Comparison of ENCODE assay signal across 16 cellular contexts in genomic region chr9:68913054-68913453, GRCh38.
DNase-seq lines count a peak whose midpoint lies in the region; ATAC-seq lines count a peak whose summit lies in the region.
"Had no signal": no experiment of that assay in that cellular context is flagged by ENCODE, and none has a peak within 500 bp of the region (broad histone marks: within the 10 kb centered on the region; RNA-seq: fewer than 3 reads in every experiment).

No MANE protein-coding gene starts in this region.

- no peaks in the 10 kb centered on the region for H3K4me1 ChIP-seq in CD8-positive, alpha-beta memory T cell (ENCODE audit: insufficient read depth, low read length)
- H3K4me1 ChIP-seq: BE2C had no signal

- H3K27ac ChIP-seq in CD8-positive, alpha-beta memory T cell (ENCODE audit: low read depth, low read length), result no peak overlapping the region
- H3K27ac ChIP-seq: KMS-11 had no signal

- H3K27me3 Mint-ChIP-seq in T-helper 2 cell treated with Interferon-gamma antibody and Interleukin-4, amounts not matched to agents 5 μg/mL and 100 μg/mL, for 36 hours (ENCODE audit: low read depth), result no peaks in the 10 kb centered on the region
- peaks cover 1 to 18% of the 10 kb centered on the region in 2 donors for H3K27me3 Mint-ChIP-seq in CD8-positive, alpha-beta memory T cell

- no peak overlapping the region for H3K27ac Mint-ChIP-seq in T-helper 2 cell treated with Interferon-gamma antibody and Interleukin-4, amounts not matched to agents 5 μg/mL and 100 μg/mL, for 36 hours
- H3K27ac Mint-ChIP-seq in CD8-positive, alpha-beta memory T cell, result no peak overlapping the region
- H3K27ac Mint-ChIP-seq: CD4-positive, alpha-beta memory T cell had no signal

- CTCF ChIA-PET in CD8-positive, alpha-beta memory T cell (lab: Charles Lee), result no interaction called here

- DNase-seq in NCI-H2107 treated with DMSO at 0.1 percent for 48 hours (lab: John Stamatoyannopoulos, UW; ENCODE audit: unreplicated experiment) (peak; percentile 6), NCI-H2107 (lab: John Stamatoyannopoulos, UW) (no peak), DMS53 (lab: John Stamatoyannopoulos, UW) (peak; percentile 71), NCI-H526 treated with DMSO at 0.1 percent for 48 hours (lab: John Stamatoyannopoulos, UW) (peak; percentile 61), left colon (no peak), CD1c-positive myeloid dendritic cell (ENCODE audit: extremely low spot score) (no peak)
- no peak for DNase-seq in T-helper 2 cell treated with Interferon-gamma antibody and Interleukin-4, amounts not matched to agents 5 μg/mL and 100 μg/mL, for 36 hours (ENCODE audit: low spot score)
- DNase-seq in CD8-positive, alpha-beta memory T cell, result no peak
- DNase-seq: 8988T; BE2C; CD4-positive, alpha-beta memory T cell; NCI-H1105; NCI-H1694; NCI-H524 treated with DMSO at 0.1 percent for 48 hours; SW 1271 had no signal

- no peak overlapping the region for H3K4me3 Mint-ChIP-seq in T-helper 2 cell treated with Interferon-gamma antibody and Interleukin-4, amounts not matched to agents 5 μg/mL and 100 μg/mL, for 36 hours
- H3K4me3 Mint-ChIP-seq in CD8-positive, alpha-beta memory T cell, result no peak overlapping the region
- H3K4me3 Mint-ChIP-seq: CD4-positive, alpha-beta memory T cell had no signal

- H3K27me3 ChIP-seq in CD8-positive, alpha-beta memory T cell (ENCODE audit: insufficient read depth, low read length, poor library complexity, severe bottlenecking), result no peaks in the 10 kb centered on the region

- no peaks in the 10 kb centered on the region for H3K36me3 Mint-ChIP-seq in T-helper 2 cell treated with Interferon-gamma antibody and Interleukin-4, amounts not matched to agents 5 μg/mL and 100 μg/mL, for 36 hours (ENCODE audit: low read depth)
- H3K36me3 Mint-ChIP-seq in CD8-positive, alpha-beta memory T cell, result no peaks in the 10 kb centered on the region
- H3K36me3 Mint-ChIP-seq: CD4-positive, alpha-beta memory T cell had no signal

- peak; percentile 47 for ATAC-seq in left colon

- H3K4me1 Mint-ChIP-seq in T-helper 2 cell treated with Interferon-gamma antibody and Interleukin-4, amounts not matched to agents 5 μg/mL and 100 μg/mL, for 36 hours (ENCODE audit: low read depth), result peaks cover 28% of the 10 kb centered on the region
- H3K4me1 Mint-ChIP-seq in CD8-positive, alpha-beta memory T cell, result no peaks in the 10 kb centered on the region

- intact Hi-C loops in left colon (cut with DNase I, micrococcal nuclease), result no loop called here

- no peaks in the 10 kb centered on the region for H3K9me3 Mint-ChIP-seq in T-helper 2 cell treated with Interferon-gamma antibody and Interleukin-4, amounts not matched to agents 5 μg/mL and 100 μg/mL, for 36 hours
- no peaks in the 10 kb centered on the region for H3K9me3 Mint-ChIP-seq in CD8-positive, alpha-beta memory T cell

- H3K36me3 ChIP-seq in CD8-positive, alpha-beta memory T cell (ENCODE audit: insufficient read depth, low read length), result no peaks in the 10 kb centered on the region
- H3K36me3 ChIP-seq: BE2C had no signal

- H3K4me3 ChIP-seq in CD8-positive, alpha-beta memory T cell (ENCODE audit: low read length), result no peak overlapping the region

- POLR2A ChIA-PET in CD8-positive, alpha-beta memory T cell (lab: Charles Lee), result no interaction called here

- H3K9me3 ChIP-seq in CD8-positive, alpha-beta memory T cell (ENCODE audit: low read length), result no peaks in the 10 kb centered on the region
- H3K9me3 ChIP-seq: BE2C had no signal

Comparison
In these comparisons a context has a peak if more than half of its experiments do, and no peak if none do; other contexts are left out.
1. DNase-seq: peak in NCI-H2107 treated with DMSO at 0.1 percent for 48 hours (single experiment), DMS53 (single experiment) and NCI-H526 treated with DMSO at 0.1 percent for 48 hours (single experiment); none in NCI-H2107 (single experiment), left colon (0 of 2), CD1c-positive myeloid dendritic cell (single experiment), T-helper 2 cell treated with Interferon-gamma antibody and Interleukin-4, amounts not matched to agents 5 μg/mL and 100 μg/mL, for 36 hours (single experiment) and CD8-positive, alpha-beta memory T cell (0 of 5).